In the genomic region with DNA sequence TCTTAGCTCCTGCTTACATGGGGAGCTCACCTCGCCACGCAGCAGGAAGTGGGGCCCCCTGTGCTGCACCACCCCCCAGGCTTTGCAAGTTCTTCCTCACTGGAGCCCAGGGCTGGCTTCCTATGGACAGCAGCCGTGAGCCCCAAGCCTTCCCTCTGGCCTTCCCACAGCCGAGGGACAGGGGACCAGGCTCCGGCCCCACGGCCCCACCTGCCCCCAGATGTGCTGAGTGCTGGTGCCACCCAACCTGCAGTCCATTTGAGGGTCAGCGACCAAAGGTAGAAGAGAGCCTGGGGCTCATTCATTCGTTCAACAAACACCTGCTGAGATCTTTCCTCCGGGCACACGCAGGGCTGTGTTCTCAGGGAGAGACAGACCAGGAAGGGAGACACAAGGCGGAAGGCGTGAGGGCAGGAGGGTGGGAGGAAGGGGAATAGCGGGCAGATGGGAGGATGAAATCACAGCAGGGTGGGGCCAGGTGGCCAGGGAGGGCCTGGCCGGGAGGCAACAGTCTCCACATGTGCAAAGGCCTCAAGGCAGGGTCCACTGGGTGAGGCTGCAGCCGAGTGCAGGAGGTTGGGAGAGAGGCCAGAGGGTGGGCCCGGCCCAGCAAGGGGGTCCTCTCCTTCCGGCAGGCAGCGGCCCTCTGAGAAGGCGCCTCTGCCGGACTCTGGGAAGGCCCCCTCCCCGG, we compare ENCODE assay signal across 17 cellular contexts.
DNase-seq lines count a peak whose midpoint lies in the region; ATAC-seq and TF ChIP-seq lines count a peak whose summit lies in the region.
"Had no signal": no experiment of that assay in that cellular context is flagged by ENCODE, and none has a peak within 500 bp of the region (broad histone marks: within the 10 kb centered on the region; RNA-seq: fewer than 3 reads in every experiment).

No MANE protein-coding gene starts in this region.

- H3K4me3 ChIP-seq in Caco-2 (ENCODE audit: low read depth, low read length) (no peak overlapping the region), neural progenitor cell (no peak overlapping the region), sigmoid colon (no peak overlapping the region), PC-3 (ENCODE audit: low read length) (no peak overlapping the region)
- H3K4me3 ChIP-seq: body of pancreas, dorsolateral prefrontal cortex, esophagus muscularis mucosa, SK-N-MC had no signal

- H3K9ac ChIP-seq in neural progenitor cell (no peak overlapping the region), PC-3 (ENCODE audit: low read length) (no peak overlapping the region)

- no peak for TF ChIP-seq POLR2A in sigmoid colon (IDR thresholded peaks at IDR 0.05)

- H3K27me3 ChIP-seq in Caco-2 (replicated peaks; ENCODE audit: control insufficient read depth, insufficient read depth, low read length) (no peaks in the 10 kb centered on the region), neural progenitor cell (no peaks in the 10 kb centered on the region), sigmoid colon (no peaks in the 10 kb centered on the region), PC-3 (ENCODE audit: low read length) (no peaks in the 10 kb centered on the region)
- H3K27me3 ChIP-seq: body of pancreas, dorsolateral prefrontal cortex, esophagus muscularis mucosa had no signal

- no peak overlapping the region for H3K4me3 Mint-ChIP-seq in Caco-2 (ENCODE audit: unreplicated experiment)
- no peak overlapping the region for H3K4me3 Mint-ChIP-seq in neural progenitor cell
- H3K4me3 Mint-ChIP-seq: stimulated activated naive CD8-positive, alpha-beta T cell treated with anti-CD3 and anti-CD28 coated beads, Interleukin-15, amount 100 ng/mL, for 72 hours had no signal

- TF ChIP-seq EP300 in sigmoid colon (IDR thresholded peaks at IDR 0.05) = no peak

- no TSS peak for BruUV-seq in Caco-2 (replicated peaks; lab: Mats Ljungman, UMichigan)
- no TSS peak for BruUV-seq in PC-3 (replicated peaks; lab: Mats Ljungman, UMichigan)

- H3K36me3 Mint-ChIP-seq in Caco-2 (ENCODE audit: insufficient read depth, unreplicated experiment) (no peaks in the 10 kb centered on the region), neural progenitor cell (no peaks in the 10 kb centered on the region)

- CTCF ChIA-PET in Caco-2 (lab: Charles Lee) (no interaction called here), PC-3 (lab: Charles Lee) (no interaction called here)

- H3K9me3 ChIP-seq in Caco-2 (peaks cover 15% of the 10 kb centered on the region), neural progenitor cell (ENCODE audit: low read depth) (no peaks in the 10 kb centered on the region), sigmoid colon (no peaks in the 10 kb centered on the region), PC-3 (ENCODE audit: low read length) (no peaks in the 10 kb centered on the region)
- H3K9me3 ChIP-seq: body of pancreas had no signal

- H3K79me2 ChIP-seq in neural progenitor cell (ENCODE audit: low read depth) = no peaks in the 10 kb centered on the region
- H3K79me2 ChIP-seq in PC-3 (ENCODE audit: low read length) = no peaks in the 10 kb centered on the region

- H4K20me1 ChIP-seq in neural progenitor cell (ENCODE audit: low read depth) = no peaks in the 10 kb centered on the region
- H4K20me1 ChIP-seq in PC-3 (ENCODE audit: low read length) = no peaks in the 10 kb centered on the region

- DNase-seq in 8988T (peak; percentile 8), Caco-2 (no peak), ecto neural progenitor cell (ENCODE audit: low spot score) (peak; percentile 46), neural progenitor cell (ENCODE audit: low spot score) (no peak), SIG-M5 treated with dmso at 0.1 percent for 504 hours (lab: John Stamatoyannopoulos, UW; ENCODE audit: unreplicated experiment) (no peak), sigmoid colon (no peak), PC-3 (no peak)
- DNase-seq: activated CD4-positive, alpha-beta T cell treated with anti-CD3 and anti-CD28 coated beads, Interleukin-2, amount 50 U/mL, for 48 hours; DMS79 treated with DMSO at 0.1 percent for 48 hours; NCI-H1436 treated with DMSO at 0.1 percent for 48 hours; NCI-H446 had no signal

- TF ChIP-seq CTCF in Caco-2 (IDR thresholded peaks at IDR 0.05; ENCODE audit: insufficient read depth in 1 of 2, low read depth in 1 of 2, low read length in 1 of 2, severe bottlenecking in 1 of 2, unreplicated experiment in 1 of 2) (no peak), neural progenitor cell (IDR thresholded peaks at IDR 0.05) (no peak), sigmoid colon (IDR thresholded peaks at IDR 0.05) (no peak), PC-3 (conservative IDR thresholded peaks at IDR 0.05; ENCODE audit: low read depth, low read length) (no peak)

- H3K9me2 ChIP-seq in PC-3 (replicated peaks; ENCODE audit: low read length) = no peaks in the 10 kb centered on the region

- H3K27ac Mint-ChIP-seq in Caco-2 (ENCODE audit: unreplicated experiment) (peak overlapping the region; percentile 35), neural progenitor cell (peak overlapping the region; percentile 52)

- POLR2A ChIA-PET in Caco-2 (lab: Charles Lee) = no interaction called here
- POLR2A ChIA-PET in PC-3 (lab: Charles Lee; ENCODE audit: unreplicated experiment) = no interaction called here

- ATAC-seq in GM19455 (IDR thresholded peaks at IDR 0.05; ENCODE audit: unreplicated experiment) = no peak
- no peak for ATAC-seq in PC-3
- ATAC-seq: body of pancreas had no signal

- H3K9me3 Mint-ChIP-seq in Caco-2 (ENCODE audit: unreplicated experiment) (peaks cover 8% of the 10 kb centered on the region), neural progenitor cell (peaks cover 23% of the 10 kb centered on the region)

- WGBS in sigmoid colon, 2 donors = 71 to 77% methylated on average over 21 of the region's 21 CpGs

- H3K27ac ChIP-seq in neural progenitor cell (no peak overlapping the region), sigmoid colon (no peak overlapping the region), PC-3 (ENCODE audit: low read length) (no peak overlapping the region)
- H3K27ac ChIP-seq: body of pancreas, dorsolateral prefrontal cortex, esophagus muscularis mucosa, SK-N-MC had no signal

- no peaks in the 10 kb centered on the region for H3K4me1 Mint-ChIP-seq in Caco-2 (ENCODE audit: low read depth, unreplicated experiment)
- H3K4me1 Mint-ChIP-seq in neural progenitor cell = peaks cover 7% of the 10 kb centered on the region

- no peaks in the 10 kb centered on the region for H3K27me3 Mint-ChIP-seq in Caco-2 (ENCODE audit: insufficient read depth, unreplicated experiment)
- H3K27me3 Mint-ChIP-seq in neural progenitor cell (ENCODE audit: insufficient read depth, low read depth) = peaks cover 2% of the 10 kb centered on the region
- H3K27me3 Mint-ChIP-seq: stimulated activated naive CD8-positive, alpha-beta T cell treated with anti-CD3 and anti-CD28 coated beads, Interleukin-15, amount 100 ng/mL, for 72 hours had no signal

- no peak overlapping the region for H2AFZ ChIP-seq in neural progenitor cell (replicated peaks)
- no peak overlapping the region for H2AFZ ChIP-seq in PC-3 (ENCODE audit: low read length)

- intact Hi-C loops in Caco-2 (cut with micrococcal nuclease; ENCODE audit: unreplicated experiment) (no loop called here), sigmoid colon (cut with DNase I) (no loop called here), PC-3 (cut with micrococcal nuclease) (no loop called here)

- H3F3A ChIP-seq in neural progenitor cell (ENCODE audit: low read depth) = no peaks in the 10 kb centered on the region
- H3F3A ChIP-seq in PC-3 (ENCODE audit: low read length, unreplicated experiment) = no peaks in the 10 kb centered on the region

- H3K36me3 ChIP-seq in Caco-2 (ENCODE audit: control insufficient read depth, insufficient read depth, low read length) (no peaks in the 10 kb centered on the region), neural progenitor cell (no peaks in the 10 kb centered on the region), sigmoid colon (no peaks in the 10 kb centered on the region), PC-3 (ENCODE audit: low read depth, low read length) (no peaks in the 10 kb centered on the region)
- H3K36me3 ChIP-seq: esophagus muscularis mucosa had no signal

- H3K4me2 ChIP-seq in neural progenitor cell (no peak overlapping the region), PC-3 (ENCODE audit: low read length) (no peak overlapping the region)

- H3K4me1 ChIP-seq in Caco-2 (no peaks in the 10 kb centered on the region), neural progenitor cell (no peaks in the 10 kb centered on the region), sigmoid colon (no peaks in the 10 kb centered on the region), PC-3 (ENCODE audit: insufficient read depth, low read length) (no peaks in the 10 kb centered on the region)
- H3K4me1 ChIP-seq: body of pancreas, esophagus muscularis mucosa had no signal

Comparison
In these comparisons a context has a peak if more than half of its experiments do, and no peak if none do; other contexts are left out.
1. DNase-seq: peak in 8988T (single experiment) and ecto neural progenitor cell (single experiment); none in Caco-2 (0 of 2), neural progenitor cell (single experiment), SIG-M5 treated with dmso at 0.1 percent for 504 hours (single experiment), sigmoid colon (single experiment) and PC-3 (single experiment).